ENCODE assay signal across 12 cellular contexts in the genomic region with DNA sequence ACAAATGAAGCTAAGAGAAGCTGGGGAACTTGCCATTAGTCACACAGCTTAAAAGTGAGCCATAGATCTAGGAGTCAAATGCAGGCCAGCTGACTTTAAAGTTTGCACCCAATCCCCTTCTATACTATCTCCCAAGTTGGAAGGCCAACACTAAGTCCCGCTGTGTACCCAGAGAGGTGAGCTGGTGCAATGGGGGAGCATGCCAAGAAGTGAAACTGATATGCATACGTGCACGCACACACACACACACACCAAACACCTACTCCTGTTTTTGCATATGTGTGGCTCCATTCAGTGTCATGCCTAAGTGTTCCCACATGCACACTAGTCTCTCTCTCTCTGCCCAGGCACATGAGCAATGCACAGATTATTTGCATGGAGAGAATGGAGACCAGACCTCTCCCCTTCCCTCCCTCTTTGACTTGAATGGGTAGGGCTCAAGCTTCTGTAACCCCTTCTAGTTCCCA. TPM values are rescaled to one million over a fixed set of nuclear protein-coding genes. Genes with fewer than 3 reads are reported as not detected.
DNase-seq lines count a peak whose midpoint lies in the region; ATAC-seq and TF ChIP-seq lines count a peak whose summit lies in the region.
"Had no signal": no experiment of that assay in that cellular context is flagged by ENCODE, and none has a peak within 500 bp of the region (broad histone marks: within the 10 kb centered on the region; RNA-seq: fewer than 3 reads in every experiment).

No MANE protein-coding gene starts in this region.

- TF ChIP-seq POLR2A in erythroblast (IDR thresholded peaks at IDR 0.05; ENCODE audit: low read length) = no peak

- peaks cover 3% of the 10 kb centered on the region for H3K4me1 ChIP-seq in HEK293 (ENCODE audit: control insufficient read depth, insufficient read depth, low read length)
- H3K4me1 ChIP-seq: A549 had no signal

- no peaks in the 10 kb centered on the region for H3K36me3 ChIP-seq in HEK293 (ENCODE audit: control insufficient read depth in 2 of 2, insufficient read depth in 1 of 2, low read length in 2 of 2)
- H3K36me3 ChIP-seq: esophagus muscularis mucosa, tibial artery had no signal

- peak; percentile 59 for ATAC-seq in HG03521 (IDR thresholded peaks at IDR 0.05; ENCODE audit: unreplicated experiment)
- ATAC-seq: A549 had no signal

- intact Hi-C loops in posterior vena cava (cut with DNase I) = no loop called here

- POLR2A ChIA-PET in HEK293 (lab: Yijun Ruan, JAX) = no interaction called here

- CTCF ChIA-PET in HEK293 (lab: Yijun Ruan, JAX) = interaction anchor here (0.6 to 17.7 kb wide), 4 partner anchors 8 to 171 kb away, joined by 3 to 552 read pairs (median 26); no protein-coding TSS in a partner anchor

- H3K9me3 ChIP-seq in HEK293 (ENCODE audit: control insufficient read depth, insufficient read depth, low read depth, low read length) = no peaks in the 10 kb centered on the region
- H3K9me3 ChIP-seq: A549, esophagus muscularis mucosa, tibial artery had no signal

- H3K4me3 ChIP-seq in HEK293 (ENCODE audit: low read depth, low read length) = no peak overlapping the region
- H3K4me3 ChIP-seq: A549, esophagus muscularis mucosa, lung, tibial artery had no signal

- DNase-seq in NCI-H2227 treated with DMSO at 0.1 percent for 48 hours (lab: John Stamatoyannopoulos, UW) = peak; percentile 60
- no peak for DNase-seq in NCI-H2227 (lab: John Stamatoyannopoulos, UW; ENCODE audit: unreplicated experiment)
- peak; percentile 15 for DNase-seq in posterior vena cava (ENCODE audit: low spot score)
- DNase-seq in erythroblast (lab: John Stamatoyannopoulos, UW) = no peak
- DNase-seq in NCI-H146 (lab: John Stamatoyannopoulos, UW) = no peak
- DNase-seq in SK-N-DZ (ENCODE audit: low spot score) = no peak
- DNase-seq: tibial artery had no signal

- no peak for TF ChIP-seq CTCF in HEK293 (tag by site-specific recombination; IDR thresholded peaks at IDR 0.05)

- no peak overlapping the region for H3K27ac ChIP-seq in HEK293 (ENCODE audit: extremely low read depth, low read depth, low read length)
- H3K27ac ChIP-seq: A549, esophagus muscularis mucosa, tibial artery had no signal

TF ChIP-seq in HEK293, 187 proteins besides CTCF, POLR2A, EP300 and RAD21:
- TF ChIP-seq ZNF23 (tag by site-specific recombination; IDR thresholded peaks at IDR 0.05; ENCODE audit: borderline replicate concordance) = no peak
- peak; percentile 14; the same call in 1 of the 2 replicates for TF ChIP-seq ZFHX2 (tag by site-specific recombination; conservative IDR thresholded peaks at IDR 0.05)
TF ChIP-seq in HEK293: peak in this region for 1.

RNA-seq across cellular contexts. Expression of a gene that starts 5.4 kb away (rescaled TPM):
- total RNA-seq in posterior vena cava = not detected
- 0.19 TPM in 1 of 2 replicates, not detected in the other for polyA plus RNA-seq in SK-N-DZ (2014; cell fraction: cytosol; rRNA removed)
- polyA plus RNA-seq in SK-N-DZ (2014; cell fraction: nucleus; rRNA removed) = 0.70 TPM in 1 of 2 replicates, not detected in the other
- polyA plus RNA-seq: A549 had no signal

RNA-seq across cellular contexts. Expression of a gene that starts 26.4 kb away (rescaled TPM):
- total RNA-seq in posterior vena cava = under 1 TPM; 0.23 to 0.24 TPM
- polyA plus RNA-seq in SK-N-DZ (2014; cell fraction: cytosol; rRNA removed) = 0.09 and 0.35 TPM in 2 replicates
- polyA plus RNA-seq in SK-N-DZ (2014; cell fraction: nucleus; rRNA removed) = not detected in 2 replicates

RNA-seq across cellular contexts. Expression of a gene that starts 54.4 kb away (rescaled TPM):
- total RNA-seq in posterior vena cava = under 1 TPM in 1 of 2 donors, not detected in 1; 0.23 TPM
- polyA plus RNA-seq in SK-N-DZ (2014; cell fraction: cytosol; rRNA removed) = not detected in 2 replicates
- polyA plus RNA-seq in SK-N-DZ (2014; cell fraction: nucleus; rRNA removed) = not detected in 2 replicates
- total RNA-seq: esophagus muscularis mucosa, lung had no signal
- polyA plus RNA-seq: A549 had no signal

Comparison
In these comparisons a context has a peak if more than half of its experiments do, and no peak if none do; other contexts are left out.
1. DNase-seq: peak in NCI-H2227 treated with DMSO at 0.1 percent for 48 hours (single experiment) and posterior vena cava (single experiment); none in NCI-H2227 (single experiment), erythroblast (0 of 2), NCI-H146 (single experiment) and SK-N-DZ (single experiment).